In genomic region chr11:16239130-16240105, GRCh38 we compare ENCODE assay signal across 18 cellular contexts.
DNase-seq lines count a peak whose midpoint lies in the region; ATAC-seq and TF ChIP-seq lines count a peak whose summit lies in the region.
"Had no signal": no experiment of that assay in that cellular context is flagged by ENCODE, and none has a peak within 500 bp of the region (broad histone marks: within the 10 kb centered on the region; RNA-seq: fewer than 3 reads in every experiment).

No MANE protein-coding gene starts in this region.

- H3K36me3 Mint-ChIP-seq in stimulated activated effector memory CD8-positive, alpha-beta T cell treated with anti-CD3 and anti-CD28 coated beads, Interleukin-12 subunit alpha, Interleukin-12 subunit beta, amount 100 ng/mL, for 72 hours, result no peaks in the 10 kb centered on the region
- H3K36me3 Mint-ChIP-seq: CD8-positive, alpha-beta memory T cell; naive thymus-derived CD4-positive, alpha-beta T cell had no signal

- H3K4me3 Mint-ChIP-seq in stimulated activated effector memory CD8-positive, alpha-beta T cell treated with anti-CD3 and anti-CD28 coated beads, Interleukin-12 subunit alpha, Interleukin-12 subunit beta, amount 100 ng/mL, for 72 hours, result no peak overlapping the region
- H3K4me3 Mint-ChIP-seq: CD8-positive, alpha-beta memory T cell; endodermal cell; naive thymus-derived CD4-positive, alpha-beta T cell had no signal

- peaks cover 16% of the 10 kb centered on the region for H3K9me3 Mint-ChIP-seq in stimulated activated effector memory CD8-positive, alpha-beta T cell treated with anti-CD3 and anti-CD28 coated beads, Interleukin-12 subunit alpha, Interleukin-12 subunit beta, amount 100 ng/mL, for 72 hours
- H3K9me3 Mint-ChIP-seq: endodermal cell had no signal

- no peak for TF ChIP-seq POLR2A in tibial nerve (IDR thresholded peaks at IDR 0.05)

- H3K27ac Mint-ChIP-seq in stimulated activated effector memory CD8-positive, alpha-beta T cell treated with anti-CD3 and anti-CD28 coated beads, Interleukin-12 subunit alpha, Interleukin-12 subunit beta, amount 100 ng/mL, for 72 hours, result no peak overlapping the region
- H3K27ac Mint-ChIP-seq: CD8-positive, alpha-beta memory T cell; endodermal cell; naive thymus-derived CD4-positive, alpha-beta T cell had no signal

- no peak for ATAC-seq in stimulated activated effector memory CD8-positive, alpha-beta T cell treated with anti-CD3 and anti-CD28 coated beads, Interleukin-12 subunit alpha, Interleukin-12 subunit beta, amount 100 ng/mL, for 72 hours
- ATAC-seq: A549; gastroesophageal sphincter; naive thymus-derived CD4-positive, alpha-beta T cell had no signal

- no peak overlapping the region for H3K4me3 ChIP-seq in tibial nerve
- H3K4me3 ChIP-seq: A549, gastroesophageal sphincter, stomach had no signal

- 37 to 41% methylated on average over 7 of the region's 7 CpGs for WGBS in tibial nerve, 2 donors

- H3K27ac ChIP-seq in caudate nucleus (ENCODE audit: low read depth, low read length) (peak overlapping the region; percentile 39), tibial nerve (peak overlapping the region; percentile 21 to 68 (median 51))
- H3K27ac ChIP-seq: A549 had no signal

- no peak for TF ChIP-seq CTCF in tibial nerve (IDR thresholded peaks at IDR 0.05)

- H3K27me3 ChIP-seq in tibial nerve, result no peaks in the 10 kb centered on the region
- H3K27me3 ChIP-seq: gastroesophageal sphincter, stomach had no signal

- DNase-seq in NCI-H2227 treated with DMSO at 0.1 percent for 48 hours (lab: John Stamatoyannopoulos, UW) (peak; percentile 38), NCI-H2227 (lab: John Stamatoyannopoulos, UW; ENCODE audit: unreplicated experiment) (no peak), caudate nucleus (lab: John Stamatoyannopoulos, UW) (no peak), medulla oblongata (ENCODE audit: extremely low spot score) (peak; percentile 13), tibial nerve (ENCODE audit: low spot score in 2 of 2) (no peak), COLO829 (ENCODE audit: low spot score) (no peak), CD1c-positive myeloid dendritic cell (ENCODE audit: extremely low spot score) (no peak)
- DNase-seq in stimulated activated effector memory CD8-positive, alpha-beta T cell treated with anti-CD3 and anti-CD28 coated beads, Interleukin-12 subunit alpha, Interleukin-12 subunit beta, amount 100 ng/mL, for 72 hours (ENCODE audit: low spot score in 2 of 2), result no peak
- DNase-seq: activated CD8-positive, alpha-beta memory T cell treated with anti-CD3 and anti-CD28 coated beads for 24 hours; activated effector memory CD4-positive, alpha-beta T cell treated with Interleukin-2 at 50 U/mL for 16 hours; CD8-positive, alpha-beta memory T cell; endodermal cell; naive thymus-derived CD4-positive, alpha-beta T cell; NCI-H1436; SHP77 treated with DMSO at 0.1 percent for 48 hours; stomach had no signal

- H3K4me1 ChIP-seq in tibial nerve, result peaks cover 0 to 16% (median 4%) of the 10 kb centered on the region in 4 donors
- H3K4me1 ChIP-seq: A549 had no signal

- TF ChIP-seq EP300 in tibial nerve (IDR thresholded peaks at IDR 0.05), result no peak

- H3K4me1 Mint-ChIP-seq in stimulated activated effector memory CD8-positive, alpha-beta T cell treated with anti-CD3 and anti-CD28 coated beads, Interleukin-12 subunit alpha, Interleukin-12 subunit beta, amount 100 ng/mL, for 72 hours, result no peaks in the 10 kb centered on the region
- H3K4me1 Mint-ChIP-seq: CD8-positive, alpha-beta memory T cell; endodermal cell; naive thymus-derived CD4-positive, alpha-beta T cell had no signal

- no peaks in the 10 kb centered on the region for H3K36me3 ChIP-seq in tibial nerve
- H3K36me3 ChIP-seq: gastroesophageal sphincter, stomach had no signal

- no peaks in the 10 kb centered on the region for H3K9me3 ChIP-seq in tibial nerve
- H3K9me3 ChIP-seq: A549, gastroesophageal sphincter, stomach had no signal

Comparison
In these comparisons a context has a peak if more than half of its experiments do, and no peak if none do; other contexts are left out.
1. DNase-seq: peak in NCI-H2227 treated with DMSO at 0.1 percent for 48 hours (single experiment) and medulla oblongata (single experiment); none in NCI-H2227 (single experiment), caudate nucleus (0 of 61), tibial nerve (0 of 2), stimulated activated effector memory CD8-positive, alpha-beta T cell treated with anti-CD3 and anti-CD28 coated beads, Interleukin-12 subunit alpha, Interleukin-12 subunit beta, amount 100 ng/mL, for 72 hours (0 of 2), COLO829 (single experiment) and CD1c-positive myeloid dendritic cell (single experiment).